ENCODE assay signal across 10 cellular contexts in the genomic region with DNA sequence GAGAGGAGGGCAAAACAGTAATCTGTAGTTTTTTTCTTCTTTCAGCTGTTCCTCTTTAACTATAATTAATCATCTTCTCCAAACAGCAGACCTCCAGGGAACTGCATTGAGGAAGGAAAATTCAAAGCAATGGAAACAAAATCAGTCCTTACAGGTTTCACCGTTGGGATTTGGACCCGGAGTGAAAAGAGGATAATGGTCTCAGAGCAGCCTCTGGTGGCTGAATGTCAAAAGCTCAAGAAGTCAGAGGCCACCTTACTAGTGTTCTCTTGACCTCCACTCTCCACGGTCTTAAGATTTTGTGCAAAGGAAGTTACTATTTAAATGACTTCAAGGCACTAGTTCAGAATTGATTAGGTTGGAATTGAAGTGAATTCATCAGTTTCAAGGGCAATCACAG. TPM values are rescaled to one million over a fixed set of nuclear protein-coding genes. Genes with fewer than 3 reads are reported as not detected.
DNase-seq lines count a peak whose midpoint lies in the region; ATAC-seq and TF ChIP-seq lines count a peak whose summit lies in the region.
"Had no signal": no experiment of that assay in that cellular context is flagged by ENCODE, and none has a peak within 500 bp of the region (broad histone marks: within the 10 kb centered on the region; RNA-seq: fewer than 3 reads in every experiment).

No MANE protein-coding gene starts in this region.

- peak; percentile 17 for DNase-seq in NCI-H2227 (lab: John Stamatoyannopoulos, UW; ENCODE audit: unreplicated experiment)
- DNase-seq in NCI-H2227 treated with DMSO at 0.1 percent for 48 hours (lab: John Stamatoyannopoulos, UW): no peak
- DNase-seq in RPMI7951 (ENCODE audit: low read depth): peak; percentile 70
- no peak for DNase-seq in sigmoid colon
- no peak for DNase-seq in GM19238 (ENCODE audit: insufficient read length, low spot score)
- no peak for DNase-seq in activated naive CD8-positive, alpha-beta T cell treated with anti-CD3 and anti-CD28 coated beads, Interleukin-2, amount 50 U/mL, for 24 hours
- DNase-seq: DND-41 had no signal

- H3K27ac ChIP-seq in gastroesophageal sphincter (peak overlapping the region in 2 of 4 donors; percentile 57 to 58), sigmoid colon (peak overlapping the region; percentile 2 to 78 (median 71))

- ATAC-seq in gastroesophageal sphincter (peak; percentile 61), HG02870 (IDR thresholded peaks at IDR 0.05; ENCODE audit: unreplicated experiment) (no peak)
- ATAC-seq in activated naive CD8-positive, alpha-beta T cell treated with anti-CD3 and anti-CD28 coated beads, Interleukin-2, amount 50 U/mL, for 24 hours: no peak

- H3K27ac Mint-ChIP-seq in activated naive CD8-positive, alpha-beta T cell treated with anti-CD3 and anti-CD28 coated beads, Interleukin-2, amount 50 U/mL, for 24 hours: no peak overlapping the region

- 0 to 20% methylated on average over 3 of the region's 3 CpGs for WGBS in gastroesophageal sphincter (ENCODE audit: low coverage in 1 of 2), 2 donors
- WGBS in sigmoid colon, 2 donors: 3 to 4% methylated on average over 3 of the region's 3 CpGs

- peaks cover 0 to 9% (median 0%) of the 10 kb centered on the region in 3 donors for H3K4me1 ChIP-seq in gastroesophageal sphincter
- peaks cover 0 to 19% (median 9%) of the 10 kb centered on the region in 4 donors for H3K4me1 ChIP-seq in sigmoid colon

- H3K4me3 ChIP-seq in gastroesophageal sphincter (no peak overlapping the region), sigmoid colon (peak overlapping the region in 1 of 4 donors; percentile 15)
- H3K4me3 ChIP-seq: skin epidermis had no signal

- H3K27me3 ChIP-seq in gastroesophageal sphincter: no peaks in the 10 kb centered on the region
- H3K27me3 ChIP-seq in sigmoid colon: no peaks in the 10 kb centered on the region

- no peaks in the 10 kb centered on the region for H3K9me3 Mint-ChIP-seq in activated naive CD8-positive, alpha-beta T cell treated with anti-CD3 and anti-CD28 coated beads, Interleukin-2, amount 50 U/mL, for 24 hours

- no peak for TF ChIP-seq EP300 in gastroesophageal sphincter (IDR thresholded peaks at IDR 0.05)
- no peak for TF ChIP-seq EP300 in sigmoid colon (IDR thresholded peaks at IDR 0.05)

- peak; percentile 22 to 67 (median 62) for TF ChIP-seq CTCF in gastroesophageal sphincter (IDR thresholded peaks at IDR 0.05)
- peak; percentile 33 to 46 (median 44) for TF ChIP-seq CTCF in sigmoid colon (IDR thresholded peaks at IDR 0.05)

- H3K4me3 Mint-ChIP-seq in activated naive CD8-positive, alpha-beta T cell treated with anti-CD3 and anti-CD28 coated beads, Interleukin-2, amount 50 U/mL, for 24 hours: no peak overlapping the region

- H3K36me3 Mint-ChIP-seq in activated naive CD8-positive, alpha-beta T cell treated with anti-CD3 and anti-CD28 coated beads, Interleukin-2, amount 50 U/mL, for 24 hours (ENCODE audit: low read depth): no peaks in the 10 kb centered on the region

- intact Hi-C loops in sigmoid colon (cut with DNase I): loop anchor here (1.0 kb wide), 1 partner anchor 446 kb away; no protein-coding TSS in a partner anchor

- H3K36me3 ChIP-seq in gastroesophageal sphincter: no peaks in the 10 kb centered on the region
- H3K36me3 ChIP-seq in sigmoid colon: no peaks in the 10 kb centered on the region

- H3K4me1 Mint-ChIP-seq in activated naive CD8-positive, alpha-beta T cell treated with anti-CD3 and anti-CD28 coated beads, Interleukin-2, amount 50 U/mL, for 24 hours: no peaks in the 10 kb centered on the region

- no peak for TF ChIP-seq POLR2A in gastroesophageal sphincter (IDR thresholded peaks at IDR 0.05)
- no peak for TF ChIP-seq POLR2A in sigmoid colon (IDR thresholded peaks at IDR 0.05)

- no peaks in the 10 kb centered on the region for H3K27me3 Mint-ChIP-seq in activated naive CD8-positive, alpha-beta T cell treated with anti-CD3 and anti-CD28 coated beads, Interleukin-2, amount 50 U/mL, for 24 hours

- no peaks in the 10 kb centered on the region for H3K9me3 ChIP-seq in gastroesophageal sphincter
- H3K9me3 ChIP-seq in sigmoid colon: no peaks in the 10 kb centered on the region

RNA-seq across cellular contexts. Expression of gene MID1, which starts 16.0 kb away (rescaled TPM):
- total RNA-seq in RPMI7951 (2014; rRNA removed; shearing (Covaris generic)): 16.0 and 16.6 TPM in 2 replicates
- total RNA-seq in gastroesophageal sphincter: 10 to 100 TPM; 17.0 to 23.4 (median 19.0) TPM
- total RNA-seq in sigmoid colon: 10 to 100 TPM; 34.6 to 77.5 (median 54.6) TPM
- polyA plus RNA-seq in sigmoid colon: 1 to 10 TPM; 3.2 to 9.3 (median 3.6) TPM

Comparison
In these comparisons a context has a peak if more than half of its experiments do, and no peak if none do; other contexts are left out.
1. DNase-seq: peak in NCI-H2227 (single experiment) and RPMI7951 (single experiment); none in NCI-H2227 treated with DMSO at 0.1 percent for 48 hours (single experiment), sigmoid colon (single experiment), GM19238 (single experiment) and activated naive CD8-positive, alpha-beta T cell treated with anti-CD3 and anti-CD28 coated beads, Interleukin-2, amount 50 U/mL, for 24 hours (single experiment).